In genomic region chr2:171420728-171421563, GRCh38 we compare ENCODE assay signal across 1 cellular context.
TF ChIP-seq lines count a peak whose summit lies in the region.

No MANE protein-coding gene starts in this region.

TF ChIP-seq in HepG2, 621 proteins besides CTCF, POLR2A, EP300 and RAD21:
- TF ChIP-seq CREB1 (IDR thresholded peaks at IDR 0.05) (peak; percentile 45; the same call in 1 of the 2 replicates), CREB1 (CRISPR knock-in tag; IDR thresholded peaks at IDR 0.05) (no peak), PCBP1 (IDR thresholded peaks at IDR 0.05; ENCODE audit: borderline replicate concordance, low read depth, low read length) (no peak), ZNF33B (CRISPR knock-in tag; IDR thresholded peaks at IDR 0.05) (no peak), ATF7 (IDR thresholded peaks at IDR 0.05) (peak; percentile 94), ATF7 (CRISPR knock-in tag; IDR thresholded peaks at IDR 0.05) (no peak), TAF15 (IDR thresholded peaks at IDR 0.05; ENCODE audit: low read depth, low read length, poor library complexity, severe bottlenecking) (no peak)
